In the genomic region with DNA sequence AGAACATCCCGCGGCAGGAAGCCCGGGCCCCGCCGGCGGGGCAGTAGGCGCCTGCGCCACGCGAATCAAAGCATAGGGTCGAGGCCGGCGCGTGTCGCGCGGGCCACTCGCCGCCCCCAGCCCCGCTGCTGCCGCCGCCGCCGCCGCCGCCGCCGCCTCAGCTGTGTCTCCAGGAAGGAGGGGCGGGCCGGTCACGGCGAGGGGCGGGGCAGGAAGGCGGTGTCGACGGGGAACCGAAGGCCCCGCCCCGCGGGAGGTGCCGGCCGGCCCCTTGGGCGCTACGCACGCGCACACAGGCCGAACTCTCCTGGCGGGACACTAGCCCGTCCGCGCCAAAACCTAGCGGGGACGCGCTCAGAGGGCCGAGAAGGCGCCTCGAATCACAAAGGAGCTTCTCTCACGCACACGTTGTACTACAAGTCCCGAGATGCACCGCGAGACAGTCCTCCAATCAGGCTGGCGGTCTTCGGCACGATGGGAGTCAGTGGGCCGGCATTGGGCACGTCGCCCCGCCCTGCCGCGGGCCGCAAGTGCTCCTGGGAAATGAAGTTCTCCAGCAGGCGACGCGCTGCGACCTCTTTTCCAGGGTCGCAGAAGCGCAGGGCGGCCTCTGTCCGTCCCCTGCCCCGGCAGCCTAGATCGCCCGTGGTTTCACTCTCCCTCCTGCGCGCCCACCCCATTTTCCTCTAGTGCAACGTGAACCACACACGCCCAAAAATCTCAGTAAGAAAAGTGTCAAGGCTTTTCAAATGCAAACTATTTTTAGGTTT, we compare ENCODE assay signal across 8 cellular contexts. TPM values are rescaled to one million over a fixed set of nuclear protein-coding genes. Genes with fewer than 3 reads are reported as not detected.
DNase-seq lines count a peak whose midpoint lies in the region; TF ChIP-seq lines count a peak whose summit lies in the region.

A gene (minus strand): TSS at position 171 of the 770 bp plus-strand sequence. CDS start 164 bp downstream, at position 7.

- H3K36me3 ChIP-seq in CD8-positive, alpha-beta memory T cell (ENCODE audit: insufficient read depth, low read length), result no peaks in the 10 kb centered on the region
- H3K36me3 ChIP-seq in effector memory CD4-positive, alpha-beta T cell (ENCODE audit: control insufficient read depth, insufficient read depth, low read length), result no peaks in the 10 kb centered on the region

- CTCF ChIA-PET in CD8-positive, alpha-beta memory T cell (lab: Charles Lee), result no interaction called here
- CTCF ChIA-PET in activated CD8-positive, alpha-beta memory T cell treated with anti-CD3 and anti-CD28 coated beads for 36 hours (lab: Charles Lee), result interaction anchor here (0.9 kb wide), 1 partner anchor 661 kb away, joined by 3 read pairs; no protein-coding TSS in a partner anchor

- TF ChIP-seq CTCF in GM20000 (IDR thresholded peaks at IDR 0.05; ENCODE audit: extremely low read depth, missing control alignments), result no peak

- POLR2A ChIA-PET in CD8-positive, alpha-beta memory T cell (lab: Charles Lee), result interaction anchor here (0.6 kb wide), 1 partner anchor 15 kb away, joined by 3 read pairs; no protein-coding TSS in a partner anchor
- POLR2A ChIA-PET in activated CD8-positive, alpha-beta memory T cell treated with anti-CD3 and anti-CD28 coated beads for 36 hours (lab: Charles Lee), result interaction anchor here (0.6 to 0.8 kb wide), 3 partner anchors 12 to 651 kb away, joined by 3 to 4 read pairs (median 3); no protein-coding TSS in a partner anchor

- peaks cover 0 to 7% (median 3%) of the 10 kb centered on the region in 3 donors for H3K36me3 Mint-ChIP-seq in CD8-positive, alpha-beta memory T cell

- no peaks in the 10 kb centered on the region for H3K9me3 Mint-ChIP-seq in CD8-positive, alpha-beta memory T cell

- peak within 1 kb of the TSS; percentile 86 to 98 (median 96) for H3K4me3 Mint-ChIP-seq in CD8-positive, alpha-beta memory T cell

- peaks cover 27 to 37% (median 35%) of the 10 kb centered on the region in 3 donors for H3K4me1 Mint-ChIP-seq in CD8-positive, alpha-beta memory T cell

- H3K27ac Mint-ChIP-seq in CD8-positive, alpha-beta memory T cell, result peak within 1 kb of the TSS; percentile 96 to 99 (median 98)

- no peaks in the 10 kb centered on the region for H3K9me3 ChIP-seq in CD8-positive, alpha-beta memory T cell (ENCODE audit: low read length)
- no peaks in the 10 kb centered on the region for H3K9me3 ChIP-seq in effector memory CD4-positive, alpha-beta T cell (ENCODE audit: control insufficient read depth, low read length)

- peak within 1 kb of the TSS; percentile 82 for H3K4me3 ChIP-seq in CD8-positive, alpha-beta memory T cell (ENCODE audit: low read length)
- H3K4me3 ChIP-seq in effector memory CD4-positive, alpha-beta T cell (ENCODE audit: insufficient read depth, low read depth, low read length, poor library complexity, severe bottlenecking), result peak within 1 kb of the TSS; percentile 76

- peak within 1 kb of the TSS; percentile 63 for H3K27ac ChIP-seq in CD8-positive, alpha-beta memory T cell (ENCODE audit: low read depth, low read length)
- H3K27ac ChIP-seq in effector memory CD4-positive, alpha-beta T cell (ENCODE audit: insufficient read depth, low read length, poor library complexity, severe bottlenecking), result peak within 1 kb of the TSS; percentile 85

- no peaks in the 10 kb centered on the region for H3K27me3 ChIP-seq in CD8-positive, alpha-beta memory T cell (ENCODE audit: insufficient read depth, low read length, poor library complexity, severe bottlenecking)
- no peaks in the 10 kb centered on the region for H3K27me3 ChIP-seq in effector memory CD4-positive, alpha-beta T cell (replicated peaks; ENCODE audit: control insufficient read depth, insufficient read depth, low read length, poor library complexity, severe bottlenecking)

- DNase-seq in CD8-positive, alpha-beta memory T cell, result peak; percentile 91 to 96 (median 94)
- peak; percentile 98 for DNase-seq in GM20000 (ENCODE audit: low spot score)
- peak; percentile 97 for DNase-seq in HT-29 (ENCODE audit: low spot score)
- DNase-seq in NOMO-1 (lab: John Stamatoyannopoulos, UW; ENCODE audit: unreplicated experiment in 2 of 2), result peak; percentile 96
- DNase-seq in effector memory CD4-positive, alpha-beta T cell, result peak; percentile 83 to 91 (median 90)
- DNase-seq in lung microvascular endothelial cell (ENCODE audit: low read depth in 2 of 2), result peak; percentile 99
- peak; percentile 89 to 96 (median 89) for DNase-seq in stimulated activated CD4-positive, alpha-beta T cell treated with anti-CD3 and anti-CD28 coated beads, TNF-alpha, amount 100 ng/mL, for 48 hours (ENCODE audit: low read depth in 3 of 3)

- peaks cover 7% of the 10 kb centered on the region for H3K4me1 ChIP-seq in CD8-positive, alpha-beta memory T cell (ENCODE audit: insufficient read depth, low read length)
- H3K4me1 ChIP-seq in effector memory CD4-positive, alpha-beta T cell (ENCODE audit: control insufficient read depth, insufficient read depth, low read length, poor library complexity, severe bottlenecking), result peaks cover 9% of the 10 kb centered on the region

- peaks cover 0 to 4% of the 10 kb centered on the region in 2 donors for H3K27me3 Mint-ChIP-seq in CD8-positive, alpha-beta memory T cell

RNA-seq across cellular contexts. Expression of the gene that starts here (rescaled TPM):
- 10 to 100 TPM; 13.4 to 14.5 TPM for total RNA-seq in CD8-positive, alpha-beta memory T cell
- polyA plus RNA-seq in CD8-positive, alpha-beta memory T cell, result 7.4 TPM
- 18.2 and 20.1 TPM in 2 replicates for total RNA-seq in HT-29 (2014; rRNA removed; shearing (Covaris generic))
- total RNA-seq in activated CD8-positive, alpha-beta memory T cell treated with anti-CD3 and anti-CD28 coated beads for 36 hours, result 10 to 100 TPM; 13.8 to 15.1 TPM
- 20.9 and 43.1 TPM in 2 replicates for total RNA-seq in lung microvascular endothelial cell

Comparison
In these comparisons a context has a peak if more than half of its experiments do, and no peak if none do; other contexts are left out.
1. Peak in every context shown above with its lines: DNase-seq, H3K4me3 ChIP-seq and H3K27ac ChIP-seq.